Comparison of ENCODE assay signal across 11 cellular contexts in genomic region chr6:18596529-18596835, GRCh38.
DNase-seq lines count a peak whose midpoint lies in the region; ATAC-seq and TF ChIP-seq lines count a peak whose summit lies in the region.
"Had no signal": no experiment of that assay in that cellular context is flagged by ENCODE, and none has a peak within 500 bp of the region (broad histone marks: within the 10 kb centered on the region; RNA-seq: fewer than 3 reads in every experiment).

No MANE protein-coding gene starts in this region.

- DNase-seq in osteoblast (ENCODE audit: insufficient read length, low spot score, missing footprints) (no peak), NCI-H446 treated with DMSO at 0.1 percent for 48 hours (lab: John Stamatoyannopoulos, UW) (no peak), NK-92 (lab: John Stamatoyannopoulos, UW; ENCODE audit: unreplicated experiment) (no peak), Calu3 (no peak)
- no peak for DNase-seq in activated naive CD4-positive, alpha-beta T cell (lab: John Stamatoyannopoulos, UW)
- DNase-seq: activated B cell treated with CpG ODN at 0.5 μM for 24 hours had no signal

- peaks cover 31% of the 10 kb centered on the region for H3K27me3 Mint-ChIP-seq in Calu3 (ENCODE audit: unreplicated experiment)

- peak overlapping the region; percentile 80 for H2AFZ ChIP-seq in osteoblast (ENCODE audit: low read length)

- no peak overlapping the region for H3K4me3 Mint-ChIP-seq in Calu3 (ENCODE audit: low read depth, unreplicated experiment)
- H3K4me3 Mint-ChIP-seq: activated B cell treated with CpG ODN at 0.5 μM for 24 hours had no signal

- H3K4me2 ChIP-seq in osteoblast (ENCODE audit: insufficient read depth, low read length), result peak overlapping the region; percentile 59

- H3K36me3 ChIP-seq in osteoblast (ENCODE audit: insufficient read depth, low read length), result no peaks in the 10 kb centered on the region
- H3K36me3 ChIP-seq: SJSA1 had no signal

- no peaks in the 10 kb centered on the region for H4K20me1 ChIP-seq in osteoblast (ENCODE audit: insufficient read depth, low read length)

- TF ChIP-seq CTCF in VCaP (conservative IDR thresholded peaks at IDR 0.05), result peak; percentile 8; the same call in 1 of the 2 replicates
- TF ChIP-seq CTCF in osteoblast (IDR thresholded peaks at IDR 0.05; ENCODE audit: extremely low read depth, low read depth, low read length), result no peak
- no peak for TF ChIP-seq CTCF in Calu3 (IDR thresholded peaks at IDR 0.05; ENCODE audit: unreplicated experiment)

- H3K27ac Mint-ChIP-seq in Calu3 (ENCODE audit: unreplicated experiment), result no peak overlapping the region
- H3K27ac Mint-ChIP-seq: activated B cell treated with CpG ODN at 0.5 μM for 24 hours had no signal

- H3K9me3 ChIP-seq in osteoblast (ENCODE audit: low read depth, low read length), result no peaks in the 10 kb centered on the region
- H3K9me3 ChIP-seq: SJSA1 had no signal

- no peaks in the 10 kb centered on the region for H3K36me3 Mint-ChIP-seq in Calu3 (ENCODE audit: insufficient read depth, unreplicated experiment)

- BruUV-seq in Calu3 (replicated peaks; lab: Mats Ljungman, UMichigan), result no TSS peak

- CTCF ChIA-PET in Calu3 (lab: Charles Lee), result interaction anchor here (0.7 kb wide), 1 partner anchor 1644 kb away, joined by 5 read pairs; no protein-coding TSS in a partner anchor

- no peak overlapping the region for H3K4me3 ChIP-seq in osteoblast (ENCODE audit: insufficient read depth, low read length)
- H3K4me3 ChIP-seq: lung, SJSA1 had no signal

- H3K4me1 ChIP-seq in osteoblast (ENCODE audit: insufficient read depth, low read length), result peaks cover 3% of the 10 kb centered on the region
- H3K4me1 ChIP-seq: SJSA1 had no signal

- H3K27ac ChIP-seq in VCaP (no peak overlapping the region), osteoblast (ENCODE audit: low read depth, low read length) (no peak overlapping the region)
- H3K27ac ChIP-seq: SJSA1 had no signal

- H3K27me3 ChIP-seq in osteoblast (ENCODE audit: insufficient read depth, low read length), result no peaks in the 10 kb centered on the region

- peak; percentile 31 for ATAC-seq in GM18907 (IDR thresholded peaks at IDR 0.05; ENCODE audit: unreplicated experiment)
- peak; percentile 14 for ATAC-seq in HG02885 (IDR thresholded peaks at IDR 0.05; ENCODE audit: poor library complexity, unreplicated experiment)

- H3K4me1 Mint-ChIP-seq in Calu3 (ENCODE audit: low read depth, unreplicated experiment), result no peaks in the 10 kb centered on the region

- H3K9me3 Mint-ChIP-seq in Calu3 (ENCODE audit: low read depth, unreplicated experiment), result no peaks in the 10 kb centered on the region
- H3K9me3 Mint-ChIP-seq: activated B cell treated with CpG ODN at 0.5 μM for 24 hours had no signal

- intact Hi-C loops in Calu3 (cut with micrococcal nuclease; ENCODE audit: unreplicated experiment), result loop anchor here (1.0 to 10.0 kb wide), 4 partner anchors 138 to 1460 kb away; no protein-coding TSS in a partner anchor

- H3K79me2 ChIP-seq in osteoblast (ENCODE audit: insufficient read depth, low read length), result no peaks in the 10 kb centered on the region
